ENCODE assay signal across 24 cellular contexts in genomic region chrX:45577361-45577760, GRCh38.
"Had no signal": no experiment of that assay in that cellular context is flagged by ENCODE, and none has a peak within 500 bp of the region (broad histone marks: within the 10 kb centered on the region; RNA-seq: fewer than 3 reads in every experiment).

No MANE protein-coding gene starts in this region.

- H3K36me3 ChIP-seq: neutrophil, pancreas, right lobe of liver, sigmoid colon, stomach, thoracic aorta, thyroid gland, tibial nerve, upper lobe of left lung, vagina had no signal

- ATAC-seq: naive thymus-derived CD8-positive, alpha-beta T cell; pancreas; psoas muscle; right cardiac atrium; stimulated activated effector memory CD8-positive, alpha-beta T cell treated with anti-CD3 and anti-CD28 coated beads, Interleukin-12 subunit alpha, Interleukin-12 subunit beta, amount 100 ng/mL, for 72 hours; stimulated activated naive B cell treated with anti-CD40 and anti-IgM and Interleukin-4, amounts not matched to agents 10 μg/mL and 1 μg/mL and 100 μg/mL, for 72 hours had no signal

- H3K4me1 ChIP-seq: pancreas, psoas muscle, right lobe of liver, sigmoid colon, stomach, thyroid gland, tibial nerve, upper lobe of left lung, vagina had no signal

- H3K27me3 ChIP-seq: neutrophil, pancreas, right lobe of liver, sigmoid colon, stomach, thyroid gland, tibial nerve, upper lobe of left lung, vagina had no signal

- DNase-seq: naive thymus-derived CD8-positive, alpha-beta T cell; nephron progenitor cell; nucleus accumbens; pancreas; psoas muscle; right lobe of liver; sigmoid colon; small intestine; stimulated activated CD4-positive, alpha-beta T cell treated with anti-CD3 and anti-CD28 coated beads, Interleukin-15, amount 100 ng/mL, for 24 hours; stimulated activated CD4-positive, alpha-beta T cell treated with anti-CD3 and anti-CD28 coated beads, Interleukin-2, amount 100 ng/mL, for 24 hours; stimulated activated CD4-positive, alpha-beta T cell treated with anti-CD3 and anti-CD28 coated beads, Interleukin-2, amount 100 ng/mL, for 48 hours; stimulated activated CD4-positive, alpha-beta T cell treated with anti-CD3 and anti-CD28 coated beads, Interleukin-4, amount 100 ng/mL, for 24 hours; stimulated activated naive B cell treated with anti-CD40 and anti-IgM and Interleukin-4, amounts not matched to agents 10 μg/mL and 1 μg/mL and 100 μg/mL, for 72 hours; stimulated activated naive CD4-positive, alpha-beta T cell treated with Interleukin-2 at 50 U/mL for 16 hours; stomach; thyroid gland; trophoblast cell; upper lobe of left lung had no signal

- H3K27ac ChIP-seq: neutrophil, pancreas, psoas muscle, right lobe of liver, sigmoid colon, stomach, thoracic aorta, thyroid gland, tibial nerve, upper lobe of left lung, vagina had no signal

- H3K9me3 ChIP-seq: neutrophil, sigmoid colon, thoracic aorta, thyroid gland, vagina had no signal

- H3K4me3 ChIP-seq: pancreas, psoas muscle, right lobe of liver, sigmoid colon, stomach, thoracic aorta, thyroid gland, tibial nerve, upper lobe of left lung, vagina had no signal
